2 cellular contexts compared by ENCODE assay signal in the genomic region with DNA sequence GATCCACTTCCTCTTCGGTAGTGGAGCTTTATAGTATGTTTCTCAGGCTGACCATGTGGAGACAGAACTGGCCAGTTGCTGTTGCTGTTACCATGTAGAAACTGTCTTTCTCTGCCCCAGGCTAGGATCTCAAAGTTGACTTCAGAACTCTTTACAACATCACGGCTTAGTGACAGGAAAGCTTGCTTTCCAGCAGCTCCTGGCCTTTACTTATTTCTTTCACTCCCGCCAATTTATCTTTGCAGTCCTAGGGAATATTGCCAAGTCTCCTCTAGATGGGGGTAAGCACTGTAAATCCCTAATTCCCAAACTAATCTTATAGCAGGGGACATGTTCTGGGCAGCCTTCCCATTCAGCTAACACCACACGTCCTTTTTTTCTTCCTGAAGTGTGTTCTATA.
TF ChIP-seq lines count a peak whose summit lies in the region.

No MANE protein-coding gene starts in this region.

TF ChIP-seq in SK-N-SH, 30 proteins besides CTCF, POLR2A, EP300 and RAD21:
- TF ChIP-seq MXI1 (IDR thresholded peaks at IDR 0.05; ENCODE audit: low read depth, low read length) (no peak), FOSL2 (IDR thresholded peaks at IDR 0.05; ENCODE audit: borderline replicate concordance, low read depth) (no peak), TCF12 (IDR thresholded peaks at IDR 0.05) (no peak), SIN3A (IDR thresholded peaks at IDR 0.05; ENCODE audit: borderline replicate concordance, low read depth, low read length) (no peak), FOXM1 (IDR thresholded peaks at IDR 0.05; ENCODE audit: low read depth) (no peak), CHD2 (IDR thresholded peaks at IDR 0.05; ENCODE audit: low read length, partially characterized antibody) (no peak), RXRA (IDR thresholded peaks at IDR 0.05; ENCODE audit: borderline replicate concordance, low read depth) (no peak), GATA2 (CRISPR knock-in tag; IDR thresholded peaks at IDR 0.05) (no peak), RFX5 (IDR thresholded peaks at IDR 0.05; ENCODE audit: low read length) (no peak), FOXJ3 (CRISPR knock-in tag; IDR thresholded peaks at IDR 0.05) (no peak), TEAD4 (IDR thresholded peaks at IDR 0.05; ENCODE audit: borderline replicate concordance, insufficient read depth) (no peak)
- TF ChIP-seq, protein P1, sequence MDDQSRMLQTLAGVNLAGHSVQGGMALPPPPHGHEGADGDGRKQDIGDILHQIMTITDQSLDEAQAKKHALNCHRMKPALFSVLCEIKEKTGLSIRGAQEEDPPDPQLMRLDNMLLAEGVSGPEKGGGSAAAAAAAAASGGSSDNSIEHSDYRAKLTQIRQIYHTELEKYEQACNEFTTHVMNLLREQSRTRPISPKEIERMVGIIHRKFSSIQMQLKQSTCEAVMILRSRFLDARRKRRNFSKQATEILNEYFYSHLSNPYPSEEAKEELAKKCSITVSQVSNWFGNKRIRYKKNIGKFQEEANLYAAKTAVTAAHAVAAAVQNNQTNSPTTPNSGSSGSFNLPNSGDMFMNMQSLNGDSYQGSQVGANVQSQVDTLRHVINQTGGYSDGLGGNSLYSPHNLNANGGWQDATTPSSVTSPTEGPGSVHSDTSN (IDR thresholded peaks at IDR 0.05): no peak
- TF ChIP-seq, protein P2, sequence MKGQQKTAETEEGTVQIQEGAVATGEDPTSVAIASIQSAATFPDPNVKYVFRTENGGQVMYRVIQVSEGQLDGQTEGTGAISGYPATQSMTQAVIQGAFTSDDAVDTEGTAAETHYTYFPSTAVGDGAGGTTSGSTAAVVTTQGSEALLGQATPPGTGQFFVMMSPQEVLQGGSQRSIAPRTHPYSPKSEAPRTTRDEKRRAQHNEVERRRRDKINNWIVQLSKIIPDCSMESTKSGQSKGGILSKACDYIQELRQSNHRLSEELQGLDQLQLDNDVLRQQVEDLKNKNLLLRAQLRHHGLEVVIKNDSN (IDR thresholded peaks at IDR 0.05; ENCODE audit: borderline replicate concordance, low read depth): no peak
- TF ChIP-seq, protein P3, sequence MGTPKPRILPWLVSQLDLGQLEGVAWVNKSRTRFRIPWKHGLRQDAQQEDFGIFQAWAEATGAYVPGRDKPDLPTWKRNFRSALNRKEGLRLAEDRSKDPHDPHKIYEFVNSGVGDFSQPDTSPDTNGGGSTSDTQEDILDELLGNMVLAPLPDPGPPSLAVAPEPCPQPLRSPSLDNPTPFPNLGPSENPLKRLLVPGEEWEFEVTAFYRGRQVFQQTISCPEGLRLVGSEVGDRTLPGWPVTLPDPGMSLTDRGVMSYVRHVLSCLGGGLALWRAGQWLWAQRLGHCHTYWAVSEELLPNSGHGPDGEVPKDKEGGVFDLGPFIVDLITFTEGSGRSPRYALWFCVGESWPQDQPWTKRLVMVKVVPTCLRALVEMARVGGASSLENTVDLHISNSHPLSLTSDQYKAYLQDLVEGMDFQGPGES (IDR thresholded peaks at IDR 0.05; ENCODE audit: low read depth, low read length): no peak

TF ChIP-seq in SK-N-SH treated with all-trans-retinoic acid at 6 μM for 48 hours, 23 proteins besides CTCF, POLR2A, EP300 and RAD21:
- no peak for TF ChIP-seq ZNF565 (CRISPR knock-in tag; conservative IDR thresholded peaks at IDR 0.05; ENCODE audit: low read depth)
- no peak for TF ChIP-seq ZNF70 (CRISPR knock-in tag; IDR thresholded peaks at IDR 0.05)
- TF ChIP-seq, protein P4, sequence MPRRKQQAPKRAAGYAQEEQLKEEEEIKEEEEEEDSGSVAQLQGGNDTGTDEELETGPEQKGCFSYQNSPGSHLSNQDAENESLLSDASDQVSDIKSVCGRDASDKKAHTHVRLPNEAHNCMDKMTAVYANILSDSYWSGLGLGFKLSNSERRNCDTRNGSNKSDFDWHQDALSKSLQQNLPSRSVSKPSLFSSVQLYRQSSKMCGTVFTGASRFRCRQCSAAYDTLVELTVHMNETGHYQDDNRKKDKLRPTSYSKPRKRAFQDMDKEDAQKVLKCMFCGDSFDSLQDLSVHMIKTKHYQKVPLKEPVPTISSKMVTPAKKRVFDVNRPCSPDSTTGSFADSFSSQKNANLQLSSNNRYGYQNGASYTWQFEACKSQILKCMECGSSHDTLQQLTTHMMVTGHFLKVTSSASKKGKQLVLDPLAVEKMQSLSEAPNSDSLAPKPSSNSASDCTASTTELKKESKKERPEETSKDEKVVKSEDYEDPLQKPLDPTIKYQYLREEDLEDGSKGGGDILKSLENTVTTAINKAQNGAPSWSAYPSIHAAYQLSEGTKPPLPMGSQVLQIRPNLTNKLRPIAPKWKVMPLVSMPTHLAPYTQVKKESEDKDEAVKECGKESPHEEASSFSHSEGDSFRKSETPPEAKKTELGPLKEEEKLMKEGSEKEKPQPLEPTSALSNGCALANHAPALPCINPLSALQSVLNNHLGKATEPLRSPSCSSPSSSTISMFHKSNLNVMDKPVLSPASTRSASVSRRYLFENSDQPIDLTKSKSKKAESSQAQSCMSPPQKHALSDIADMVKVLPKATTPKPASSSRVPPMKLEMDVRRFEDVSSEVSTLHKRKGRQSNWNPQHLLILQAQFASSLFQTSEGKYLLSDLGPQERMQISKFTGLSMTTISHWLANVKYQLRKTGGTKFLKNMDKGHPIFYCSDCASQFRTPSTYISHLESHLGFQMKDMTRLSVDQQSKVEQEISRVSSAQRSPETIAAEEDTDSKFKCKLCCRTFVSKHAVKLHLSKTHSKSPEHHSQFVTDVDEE (CRISPR knock-in tag; IDR thresholded peaks at IDR 0.05): no peak
- TF ChIP-seq BACH2 (CRISPR knock-in tag; IDR thresholded peaks at IDR 0.05; ENCODE audit: borderline replicate concordance): no peak
- no peak for TF ChIP-seq ZFP30 (CRISPR knock-in tag; IDR thresholded peaks at IDR 0.05)
- TF ChIP-seq, protein P5, sequence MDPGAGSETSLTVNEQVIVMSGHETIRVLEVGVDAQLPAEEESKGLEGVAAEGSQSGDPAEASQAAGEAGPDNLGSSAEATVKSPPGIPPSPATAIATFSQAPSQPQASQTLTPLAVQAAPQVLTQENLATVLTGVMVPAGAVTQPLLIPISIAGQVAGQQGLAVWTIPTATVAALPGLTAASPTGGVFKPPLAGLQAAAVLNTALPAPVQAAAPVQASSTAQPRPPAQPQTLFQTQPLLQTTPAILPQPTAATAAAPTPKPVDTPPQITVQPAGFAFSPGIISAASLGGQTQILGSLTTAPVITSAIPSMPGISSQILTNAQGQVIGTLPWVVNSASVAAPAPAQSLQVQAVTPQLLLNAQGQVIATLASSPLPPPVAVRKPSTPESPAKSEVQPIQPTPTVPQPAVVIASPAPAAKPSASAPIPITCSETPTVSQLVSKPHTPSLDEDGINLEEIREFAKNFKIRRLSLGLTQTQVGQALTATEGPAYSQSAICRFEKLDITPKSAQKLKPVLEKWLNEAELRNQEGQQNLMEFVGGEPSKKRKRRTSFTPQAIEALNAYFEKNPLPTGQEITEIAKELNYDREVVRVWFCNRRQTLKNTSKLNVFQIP (CRISPR knock-in tag; IDR thresholded peaks at IDR 0.05; ENCODE audit: borderline replicate concordance, low read depth): no peak
- TF ChIP-seq ESRRG (CRISPR knock-in tag; IDR thresholded peaks at IDR 0.05): no peak
- TF ChIP-seq OSR1 (CRISPR knock-in tag; IDR thresholded peaks at IDR 0.05): no peak
- TF ChIP-seq, protein P6, sequence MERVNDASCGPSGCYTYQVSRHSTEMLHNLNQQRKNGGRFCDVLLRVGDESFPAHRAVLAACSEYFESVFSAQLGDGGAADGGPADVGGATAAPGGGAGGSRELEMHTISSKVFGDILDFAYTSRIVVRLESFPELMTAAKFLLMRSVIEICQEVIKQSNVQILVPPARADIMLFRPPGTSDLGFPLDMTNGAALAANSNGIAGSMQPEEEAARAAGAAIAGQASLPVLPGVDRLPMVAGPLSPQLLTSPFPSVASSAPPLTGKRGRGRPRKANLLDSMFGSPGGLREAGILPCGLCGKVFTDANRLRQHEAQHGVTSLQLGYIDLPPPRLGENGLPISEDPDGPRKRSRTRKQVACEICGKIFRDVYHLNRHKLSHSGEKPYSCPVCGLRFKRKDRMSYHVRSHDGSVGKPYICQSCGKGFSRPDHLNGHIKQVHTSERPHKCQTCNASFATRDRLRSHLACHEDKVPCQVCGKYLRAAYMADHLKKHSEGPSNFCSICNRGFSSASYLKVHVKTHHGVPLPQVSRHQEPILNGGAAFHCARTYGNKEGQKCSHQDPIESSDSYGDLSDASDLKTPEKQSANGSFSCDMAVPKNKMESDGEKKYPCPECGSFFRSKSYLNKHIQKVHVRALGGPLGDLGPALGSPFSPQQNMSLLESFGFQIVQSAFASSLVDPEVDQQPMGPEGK (CRISPR knock-in tag; IDR thresholded peaks at IDR 0.05; ENCODE audit: borderline replicate concordance): no peak
- TF ChIP-seq, protein P7, sequence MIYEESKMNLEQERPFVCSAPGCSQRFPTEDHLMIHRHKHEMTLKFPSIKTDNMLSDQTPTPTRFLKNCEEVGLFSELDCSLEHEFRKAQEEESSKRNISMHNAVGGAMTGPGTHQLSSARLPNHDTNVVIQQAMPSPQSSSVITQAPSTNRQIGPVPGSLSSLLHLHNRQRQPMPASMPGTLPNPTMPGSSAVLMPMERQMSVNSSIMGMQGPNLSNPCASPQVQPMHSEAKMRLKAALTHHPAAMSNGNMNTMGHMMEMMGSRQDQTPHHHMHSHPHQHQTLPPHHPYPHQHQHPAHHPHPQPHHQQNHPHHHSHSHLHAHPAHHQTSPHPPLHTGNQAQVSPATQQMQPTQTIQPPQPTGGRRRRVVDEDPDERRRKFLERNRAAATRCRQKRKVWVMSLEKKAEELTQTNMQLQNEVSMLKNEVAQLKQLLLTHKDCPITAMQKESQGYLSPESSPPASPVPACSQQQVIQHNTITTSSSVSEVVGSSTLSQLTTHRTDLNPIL (CRISPR knock-in tag; IDR thresholded peaks at IDR 0.05; ENCODE audit: low read depth): no peak
- TF ChIP-seq CSDC2 (CRISPR knock-in tag; IDR thresholded peaks at IDR 0.05): no peak
- TF ChIP-seq SNAI2 (CRISPR knock-in tag; IDR thresholded peaks at IDR 0.05): no peak
- TF ChIP-seq, protein P8, sequence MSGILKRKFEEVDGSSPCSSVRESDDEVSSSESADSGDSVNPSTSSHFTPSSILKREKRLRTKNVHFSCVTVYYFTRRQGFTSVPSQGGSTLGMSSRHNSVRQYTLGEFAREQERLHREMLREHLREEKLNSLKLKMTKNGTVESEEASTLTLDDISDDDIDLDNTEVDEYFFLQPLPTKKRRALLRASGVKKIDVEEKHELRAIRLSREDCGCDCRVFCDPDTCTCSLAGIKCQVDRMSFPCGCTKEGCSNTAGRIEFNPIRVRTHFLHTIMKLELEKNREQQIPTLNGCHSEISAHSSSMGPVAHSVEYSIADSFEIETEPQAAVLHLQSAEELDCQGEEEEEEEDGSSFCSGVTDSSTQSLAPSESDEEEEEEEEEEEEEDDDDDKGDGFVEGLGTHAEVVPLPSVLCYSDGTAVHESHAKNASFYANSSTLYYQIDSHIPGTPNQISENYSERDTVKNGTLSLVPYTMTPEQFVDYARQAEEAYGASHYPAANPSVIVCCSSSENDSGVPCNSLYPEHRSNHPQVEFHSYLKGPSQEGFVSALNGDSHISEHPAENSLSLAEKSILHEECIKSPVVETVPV (CRISPR knock-in tag; IDR thresholded peaks at IDR 0.05): no peak
- no peak for TF ChIP-seq ZFP3 (CRISPR knock-in tag; IDR thresholded peaks at IDR 0.05)
- TF ChIP-seq ZC3H10 (CRISPR knock-in tag; IDR thresholded peaks at IDR 0.05): no peak
